ENCODE assay signal across 1 cellular context in genomic region chr10:90998733-90999511, GRCh38.
TF ChIP-seq lines count a peak whose summit lies in the region.

No MANE protein-coding gene starts in this region.

TF ChIP-seq in GM12878, 131 proteins besides CTCF, POLR2A, EP300 and RAD21 (continued from another document):
- TF ChIP-seq CUX1 (IDR thresholded peaks at IDR 0.05; ENCODE audit: insufficient replicate concordance, low read depth, low read length) (no peak), TBL1XR1 (IDR thresholded peaks at IDR 0.05; ENCODE audit: low read depth, low read length) (no peak), PBX3 (IDR thresholded peaks at IDR 0.05; ENCODE audit: insufficient replicate concordance, low read depth, low read length) (no peak), HSF1 (IDR thresholded peaks at IDR 0.05; ENCODE audit: low read depth, low read length) (no peak), SUZ12 (IDR thresholded peaks at IDR 0.05; ENCODE audit: unreplicated experiment) (no peak), PAX5 (IDR thresholded peaks at IDR 0.05; ENCODE audit: borderline replicate concordance, low read depth, low read length) (no peak), TCF7 (IDR thresholded peaks at IDR 0.05; ENCODE audit: borderline replicate concordance) (no peak), PML (IDR thresholded peaks at IDR 0.05; ENCODE audit: low read length) (no peak), SUPT20H (IDR thresholded peaks at IDR 0.05; ENCODE audit: borderline replicate concordance, control insufficient read depth, low read depth, low read length) (no peak), KLF5 (IDR thresholded peaks at IDR 0.05; ENCODE audit: partially characterized antibody) (no peak), JUNB (IDR thresholded peaks at IDR 0.05) (no peak), ZSCAN29 (IDR thresholded peaks at IDR 0.05) (peak; percentile 65; the same call in 1 of the 2 replicates), SIX5 (IDR thresholded peaks at IDR 0.05; ENCODE audit: low read depth, low read length, severe bottlenecking) (no peak), CBX5 (IDR thresholded peaks at IDR 0.05; ENCODE audit: low read depth) (peak; percentile 53; the same call in 1 of the 2 replicates), FOS (IDR thresholded peaks at IDR 0.05; ENCODE audit: borderline replicate concordance, extremely low read depth, insufficient read length) (no peak), MEF2B (IDR thresholded peaks at IDR 0.05; ENCODE audit: partially characterized antibody, poor library complexity, severe bottlenecking) (peak; percentile 6), MYB (IDR thresholded peaks at IDR 0.05; ENCODE audit: borderline replicate concordance, low read depth, low read length) (no peak), ZNF274 (IDR thresholded peaks at IDR 0.05; ENCODE audit: insufficient read depth, insufficient read length) (no peak), NRF1 (conservative IDR thresholded peaks at IDR 0.05; ENCODE audit: low read depth, low read length) (no peak), EZH2 (IDR thresholded peaks at IDR 0.05; ENCODE audit: borderline replicate concordance, control insufficient read depth, low read depth, low read length) (no peak), SRF (IDR thresholded peaks at IDR 0.05; ENCODE audit: low read depth in 2 of 2, low read length in 2 of 2) (no peak), ZBTB4 (CRISPR knock-in tag; IDR thresholded peaks at IDR 0.05) (no peak), POLR2AphosphoS2 (IDR thresholded peaks at IDR 0.05; ENCODE audit: low read depth, low read length) (no peak), RELB (IDR thresholded peaks at IDR 0.05; ENCODE audit: low read depth) (no peak), SMAD5 (IDR thresholded peaks at IDR 0.05; ENCODE audit: low read depth) (no peak; the same call in 1 of the 2 replicates), CHD4 (IDR thresholded peaks at IDR 0.05) (no peak), ZBED1 (IDR thresholded peaks at IDR 0.05; ENCODE audit: borderline replicate concordance) (peak; percentile 61; the same call in 1 of the 2 replicates), CBX3 (IDR thresholded peaks at IDR 0.05; ENCODE audit: borderline replicate concordance, low read depth) (no peak), WRNIP1 (IDR thresholded peaks at IDR 0.05; ENCODE audit: borderline replicate concordance, low read depth, low read length) (0 out of 2 replicates have a peak, but pooled peaks have one; percentile 22), MTA3 (IDR thresholded peaks at IDR 0.05; ENCODE audit: borderline replicate concordance, low read length) (no peak), POLR2AphosphoS5 (IDR thresholded peaks at IDR 0.05; ENCODE audit: low read length) (peak; percentile 72)
- TF ChIP-seq, protein P1, sequence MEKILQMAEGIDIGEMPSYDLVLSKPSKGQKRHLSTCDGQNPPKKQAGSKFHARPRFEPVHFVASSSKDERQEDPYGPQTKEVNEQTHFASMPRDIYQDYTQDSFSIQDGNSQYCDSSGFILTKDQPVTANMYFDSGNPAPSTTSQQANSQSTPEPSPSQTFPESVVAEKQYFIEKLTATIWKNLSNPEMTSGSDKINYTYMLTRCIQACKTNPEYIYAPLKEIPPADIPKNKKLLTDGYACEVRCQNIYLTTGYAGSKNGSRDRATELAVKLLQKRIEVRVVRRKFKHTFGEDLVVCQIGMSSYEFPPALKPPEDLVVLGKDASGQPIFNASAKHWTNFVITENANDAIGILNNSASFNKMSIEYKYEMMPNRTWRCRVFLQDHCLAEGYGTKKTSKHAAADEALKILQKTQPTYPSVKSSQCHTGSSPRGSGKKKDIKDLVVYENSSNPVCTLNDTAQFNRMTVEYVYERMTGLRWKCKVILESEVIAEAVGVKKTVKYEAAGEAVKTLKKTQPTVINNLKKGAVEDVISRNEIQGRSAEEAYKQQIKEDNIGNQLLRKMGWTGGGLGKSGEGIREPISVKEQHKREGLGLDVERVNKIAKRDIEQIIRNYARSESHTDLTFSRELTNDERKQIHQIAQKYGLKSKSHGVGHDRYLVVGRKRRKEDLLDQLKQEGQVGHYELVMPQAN (conservative IDR thresholded peaks at IDR 0.05) = no peak
- TF ChIP-seq, protein P2, sequence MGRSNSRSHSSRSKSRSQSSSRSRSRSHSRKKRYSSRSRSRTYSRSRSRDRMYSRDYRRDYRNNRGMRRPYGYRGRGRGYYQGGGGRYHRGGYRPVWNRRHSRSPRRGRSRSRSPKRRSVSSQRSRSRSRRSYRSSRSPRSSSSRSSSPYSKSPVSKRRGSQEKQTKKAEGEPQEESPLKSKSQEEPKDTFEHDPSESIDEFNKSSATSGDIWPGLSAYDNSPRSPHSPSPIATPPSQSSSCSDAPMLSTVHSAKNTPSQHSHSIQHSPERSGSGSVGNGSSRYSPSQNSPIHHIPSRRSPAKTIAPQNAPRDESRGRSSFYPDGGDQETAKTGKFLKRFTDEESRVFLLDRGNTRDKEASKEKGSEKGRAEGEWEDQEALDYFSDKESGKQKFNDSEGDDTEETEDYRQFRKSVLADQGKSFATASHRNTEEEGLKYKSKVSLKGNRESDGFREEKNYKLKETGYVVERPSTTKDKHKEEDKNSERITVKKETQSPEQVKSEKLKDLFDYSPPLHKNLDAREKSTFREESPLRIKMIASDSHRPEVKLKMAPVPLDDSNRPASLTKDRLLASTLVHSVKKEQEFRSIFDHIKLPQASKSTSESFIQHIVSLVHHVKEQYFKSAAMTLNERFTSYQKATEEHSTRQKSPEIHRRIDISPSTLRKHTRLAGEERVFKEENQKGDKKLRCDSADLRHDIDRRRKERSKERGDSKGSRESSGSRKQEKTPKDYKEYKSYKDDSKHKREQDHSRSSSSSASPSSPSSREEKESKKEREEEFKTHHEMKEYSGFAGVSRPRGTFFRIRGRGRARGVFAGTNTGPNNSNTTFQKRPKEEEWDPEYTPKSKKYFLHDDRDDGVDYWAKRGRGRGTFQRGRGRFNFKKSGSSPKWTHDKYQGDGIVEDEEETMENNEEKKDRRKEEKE (IDR thresholded peaks at IDR 0.05) = no peak
- TF ChIP-seq, protein P3, sequence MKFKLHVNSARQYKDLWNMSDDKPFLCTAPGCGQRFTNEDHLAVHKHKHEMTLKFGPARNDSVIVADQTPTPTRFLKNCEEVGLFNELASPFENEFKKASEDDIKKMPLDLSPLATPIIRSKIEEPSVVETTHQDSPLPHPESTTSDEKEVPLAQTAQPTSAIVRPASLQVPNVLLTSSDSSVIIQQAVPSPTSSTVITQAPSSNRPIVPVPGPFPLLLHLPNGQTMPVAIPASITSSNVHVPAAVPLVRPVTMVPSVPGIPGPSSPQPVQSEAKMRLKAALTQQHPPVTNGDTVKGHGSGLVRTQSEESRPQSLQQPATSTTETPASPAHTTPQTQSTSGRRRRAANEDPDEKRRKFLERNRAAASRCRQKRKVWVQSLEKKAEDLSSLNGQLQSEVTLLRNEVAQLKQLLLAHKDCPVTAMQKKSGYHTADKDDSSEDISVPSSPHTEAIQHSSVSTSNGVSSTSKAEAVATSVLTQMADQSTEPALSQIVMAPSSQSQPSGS (IDR thresholded peaks at IDR 0.05; ENCODE audit: low read length) = peak; percentile 49; the same call in 1 of the 2 replicates
- TF ChIP-seq, protein P4, sequence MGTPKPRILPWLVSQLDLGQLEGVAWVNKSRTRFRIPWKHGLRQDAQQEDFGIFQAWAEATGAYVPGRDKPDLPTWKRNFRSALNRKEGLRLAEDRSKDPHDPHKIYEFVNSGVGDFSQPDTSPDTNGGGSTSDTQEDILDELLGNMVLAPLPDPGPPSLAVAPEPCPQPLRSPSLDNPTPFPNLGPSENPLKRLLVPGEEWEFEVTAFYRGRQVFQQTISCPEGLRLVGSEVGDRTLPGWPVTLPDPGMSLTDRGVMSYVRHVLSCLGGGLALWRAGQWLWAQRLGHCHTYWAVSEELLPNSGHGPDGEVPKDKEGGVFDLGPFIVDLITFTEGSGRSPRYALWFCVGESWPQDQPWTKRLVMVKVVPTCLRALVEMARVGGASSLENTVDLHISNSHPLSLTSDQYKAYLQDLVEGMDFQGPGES (IDR thresholded peaks at IDR 0.05) = no peak
- TF ChIP-seq, protein P5, sequence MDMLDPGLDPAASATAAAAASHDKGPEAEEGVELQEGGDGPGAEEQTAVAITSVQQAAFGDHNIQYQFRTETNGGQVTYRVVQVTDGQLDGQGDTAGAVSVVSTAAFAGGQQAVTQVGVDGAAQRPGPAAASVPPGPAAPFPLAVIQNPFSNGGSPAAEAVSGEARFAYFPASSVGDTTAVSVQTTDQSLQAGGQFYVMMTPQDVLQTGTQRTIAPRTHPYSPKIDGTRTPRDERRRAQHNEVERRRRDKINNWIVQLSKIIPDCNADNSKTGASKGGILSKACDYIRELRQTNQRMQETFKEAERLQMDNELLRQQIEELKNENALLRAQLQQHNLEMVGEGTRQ (IDR thresholded peaks at IDR 0.05; ENCODE audit: borderline replicate concordance, low read depth, low read length) = no peak
